20 cellular contexts compared by ENCODE assay signal in genomic region chr1:76477131-76477530, GRCh38.
"Had no signal": no experiment of that assay in that cellular context is flagged by ENCODE, and none has a peak within 500 bp of the region (broad histone marks: within the 10 kb centered on the region; RNA-seq: fewer than 3 reads in every experiment).

No MANE protein-coding gene starts in this region.

- H3K27ac ChIP-seq: colonic mucosa, dorsolateral prefrontal cortex, esophagus muscularis mucosa, gastrocnemius medialis, heart right ventricle, left lung, lower lobe of right lung had no signal

- H3K4me1 ChIP-seq: colonic mucosa, esophagus muscularis mucosa, gastrocnemius medialis, heart right ventricle, left lung, lower lobe of right lung had no signal

- H3K9me3 ChIP-seq: colonic mucosa, esophagus muscularis mucosa, gastrocnemius medialis, lower lobe of right lung, mucosa of descending colon had no signal

- H3K27me3 ChIP-seq: colonic mucosa, dorsolateral prefrontal cortex, esophagus muscularis mucosa, gastrocnemius medialis, heart right ventricle, left lung had no signal

- DNase-seq: colonic mucosa; dermis blood vessel endothelial cell; dorsolateral prefrontal cortex; effector CD4-positive, alpha-beta T cell; effector memory CD4-positive, alpha-beta T cell; foreskin fibroblast; foreskin melanocyte; gastrocnemius medialis; glutamatergic neuron; head of caudate nucleus; heart right ventricle; hippocampal formation; left cardiac atrium; left lung; left ventricle myocardium superior; lower lobe of right lung; mesenchymal stem cell; mucosa of descending colon; naive B cell had no signal

- H3K4me3 ChIP-seq: colonic mucosa, dorsolateral prefrontal cortex, esophagus muscularis mucosa, gastrocnemius medialis, heart right ventricle, left lung, lower lobe of right lung, mucosa of descending colon had no signal

- H3K36me3 ChIP-seq: colonic mucosa, esophagus muscularis mucosa, gastrocnemius medialis, heart right ventricle, left lung, lower lobe of right lung had no signal
